ENCODE assay signal across 8 cellular contexts in genomic region chr14:24216345-24216699, GRCh38. TPM values are rescaled to one million over a fixed set of nuclear protein-coding genes. Genes with fewer than 3 reads are reported as not detected.
DNase-seq lines count a peak whose midpoint lies in the region; ATAC-seq and TF ChIP-seq lines count a peak whose summit lies in the region.

No MANE protein-coding gene starts in this region.

- peak overlapping the region; percentile 94 for H3K27ac ChIP-seq in RWPE1
- H3K27ac ChIP-seq in esophagus muscularis mucosa (replicated peaks in 1 of 4): peak overlapping the region; percentile 92 to 99 (median 96)
- H3K27ac ChIP-seq in foreskin keratinocyte: no peak overlapping the region

- WGBS in esophagus muscularis mucosa: 78% methylated on average over 2 of the region's 2 CpGs

- ATAC-seq in foreskin keratinocyte (no peak), GM18858 (IDR thresholded peaks at IDR 0.05; ENCODE audit: unreplicated experiment) (no peak), GM21381 (IDR thresholded peaks at IDR 0.05; ENCODE audit: unreplicated experiment) (no peak)

- H3K4me3 ChIP-seq in GM08714 (ENCODE audit: low read length) (peak overlapping the region; percentile 12; the same call in 1 of the 2 replicates), esophagus muscularis mucosa (peak overlapping the region; percentile 63 to 78 (median 73)), skeletal muscle satellite cell (ENCODE audit: low read length) (peak overlapping the region; percentile 77)

- H3K27me3 ChIP-seq in esophagus muscularis mucosa: peaks cover 0 to 6% (median 0%) of the 10 kb centered on the region in 4 donors
- H3K27me3 ChIP-seq in skeletal muscle satellite cell (ENCODE audit: control insufficient read depth, insufficient read depth, low read length): no peaks in the 10 kb centered on the region
- H3K27me3 ChIP-seq in foreskin keratinocyte: no peaks in the 10 kb centered on the region

- H3K4me1 ChIP-seq in esophagus muscularis mucosa: peaks cover 26 to 42% (median 40%) of the 10 kb centered on the region in 4 donors
- H3K4me1 ChIP-seq in skeletal muscle satellite cell (ENCODE audit: control insufficient read depth, insufficient read depth, low read length): peaks cover 16% of the 10 kb centered on the region
- no peaks in the 10 kb centered on the region for H3K4me1 ChIP-seq in foreskin keratinocyte

- CTCF ChIA-PET in RWPE1 (lab: Yijun Ruan, JAX): interaction anchor here (0.6 to 1.2 kb wide), 3 partner anchors 9 to 28 kb away, joined by 3 to 4 read pairs (median 3); partner anchors contain the start of genes GMPR2 and IPO4

- no peaks in the 10 kb centered on the region for H3K9me3 ChIP-seq in esophagus muscularis mucosa
- H3K9me3 ChIP-seq in skeletal muscle satellite cell (replicated peaks; ENCODE audit: low read length): no peaks in the 10 kb centered on the region

- intact Hi-C loops in esophagus muscularis mucosa (cut with DNase I): no loop called here

- no peak for DNase-seq in RWPE1 (ENCODE audit: low spot score)
- no peak for DNase-seq in esophagus muscularis mucosa (ENCODE audit: extremely low spot score)
- DNase-seq in foreskin keratinocyte: no peak
- no peak for DNase-seq in NCI-H1417 (lab: John Stamatoyannopoulos, UW)

- TF ChIP-seq EP300 in esophagus muscularis mucosa (IDR thresholded peaks at IDR 0.05): no peak

- POLR2A ChIA-PET in RWPE1 (lab: Yijun Ruan, JAX; ENCODE audit: low non-redundant PET): no interaction called here

- no peak for TF ChIP-seq POLR2A in esophagus muscularis mucosa (IDR thresholded peaks at IDR 0.05; ENCODE audit: low read depth)

- H3K36me3 ChIP-seq in esophagus muscularis mucosa: peaks cover 0 to 22% (median 14%) of the 10 kb centered on the region in 4 donors
- H3K36me3 ChIP-seq in skeletal muscle satellite cell (ENCODE audit: insufficient read depth, low read length): peaks cover 12% of the 10 kb centered on the region

- H3K4me2 ChIP-seq in skeletal muscle satellite cell (ENCODE audit: low read length): peak overlapping the region; percentile 82

- peak overlapping the region; percentile 85 for H3K9ac ChIP-seq in skeletal muscle satellite cell (ENCODE audit: low read depth, low read length)

- TF ChIP-seq CTCF in RWPE1 (conservative IDR thresholded peaks at IDR 0.05; ENCODE audit: low read depth) (no peak), esophagus muscularis mucosa (IDR thresholded peaks at IDR 0.05) (no peak), foreskin keratinocyte (conservative IDR thresholded peaks at IDR 0.05) (no peak)

RNA-seq across cellular contexts. Expression of gene MDP1, which starts 0.5 kb away (rescaled TPM):
- total RNA-seq in esophagus muscularis mucosa: 10 to 100 TPM; 11.1 to 17.5 (median 14.4) TPM
- 11.2 and 12.9 TPM in 2 replicates for total RNA-seq in skeletal muscle satellite cell (2012; rRNA removed)
- total RNA-seq in foreskin keratinocyte: 7.8 and 11.0 TPM in 2 replicates
- 11.6 and 14.1 TPM in 2 replicates for polyA plus RNA-seq in foreskin keratinocyte

RNA-seq across cellular contexts. Expression of gene CHMP4A, which starts 3.0 kb away (rescaled TPM):
- total RNA-seq in esophagus muscularis mucosa (100 to 1,000 TPM in 2 of 4 donors, 10 to 100 TPM in 2; 75.4 to 135 (median 94.9) TPM), foreskin keratinocyte (43.7 and 51.5 TPM in 2 replicates)
- total RNA-seq in skeletal muscle satellite cell (2012; rRNA removed): 24.8 and 26.6 TPM in 2 replicates
- 92.5 and 94.6 TPM in 2 replicates for polyA plus RNA-seq in foreskin keratinocyte

RNA-seq across cellular contexts. Expression of gene TSSK4, which starts 10.8 kb away (rescaled TPM):
- total RNA-seq in esophagus muscularis mucosa: under 1 TPM in 2 of 4 donors, not detected in 2; 0.57 to 0.58 TPM
- 0.22 TPM in 1 of 2 replicates, not detected in the other for total RNA-seq in skeletal muscle satellite cell (2012; rRNA removed)
- total RNA-seq in foreskin keratinocyte: not detected in 2 replicates
- not detected in 2 replicates for polyA plus RNA-seq in foreskin keratinocyte

RNA-seq across cellular contexts. Expression of gene NEDD8, which starts 15.8 kb away (rescaled TPM):
- total RNA-seq in esophagus muscularis mucosa: 100 to 1,000 TPM; 117 to 152 (median 131) TPM
- 105 and 117 TPM in 2 replicates for total RNA-seq in skeletal muscle satellite cell (2012; rRNA removed)
- 441 and 445 TPM in 2 replicates for total RNA-seq in foreskin keratinocyte
- polyA plus RNA-seq in foreskin keratinocyte: 657 and 667 TPM in 2 replicates

RNA-seq across cellular contexts. Expression of gene GMPR2, which starts 16.4 kb away (rescaled TPM):
- total RNA-seq in esophagus muscularis mucosa: 10 to 100 TPM; 43.1 to 53.4 (median 50.5) TPM
- 43.0 and 52.2 TPM in 2 replicates for total RNA-seq in skeletal muscle satellite cell (2012; rRNA removed)
- total RNA-seq in foreskin keratinocyte: 72.3 and 77.2 TPM in 2 replicates
- 59.1 and 71.7 TPM in 2 replicates for polyA plus RNA-seq in foreskin keratinocyte

Comparison
In these comparisons a context has a peak if more than half of its experiments do, and no peak if none do; other contexts are left out.
1. H3K4me3 ChIP-seq: peak in every context shown above with its lines; median percentile 77 in skeletal muscle satellite cell; 73 in esophagus muscularis mucosa; 12 in GM08714.